19 cellular contexts compared by ENCODE assay signal in the genomic region with DNA sequence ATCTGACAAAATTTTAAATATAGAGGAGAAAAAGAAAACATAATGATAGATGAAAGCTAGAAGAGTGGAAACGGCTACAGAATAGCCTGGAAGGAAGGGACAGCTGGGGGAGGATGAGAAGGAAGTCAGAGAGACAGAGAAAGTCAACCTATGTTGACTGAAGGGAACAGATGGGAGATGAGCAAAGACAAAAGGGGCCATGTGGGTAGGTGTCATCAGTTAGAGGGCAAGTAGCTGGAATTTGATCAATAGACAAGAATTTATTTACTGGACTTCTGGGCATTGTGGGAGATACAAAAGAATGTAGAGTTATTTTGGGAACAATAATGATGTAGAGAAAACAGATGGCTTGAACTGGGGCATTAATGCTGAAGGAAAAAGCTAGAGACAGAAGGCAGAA.
DNase-seq lines count a peak whose midpoint lies in the region; ATAC-seq lines count a peak whose summit lies in the region.
"Had no signal": no experiment of that assay in that cellular context is flagged by ENCODE, and none has a peak within 500 bp of the region (broad histone marks: within the 10 kb centered on the region; RNA-seq: fewer than 3 reads in every experiment).

No MANE protein-coding gene starts in this region.

- no peak overlapping the region for H2BK5ac ChIP-seq in mesenchymal stem cell (ENCODE audit: low read depth, low read length, poor library complexity, severe bottlenecking)

- no peak overlapping the region for H3K23ac ChIP-seq in mesenchymal stem cell (ENCODE audit: low read length in 2 of 2)

- H2AK5ac ChIP-seq in mesenchymal stem cell (ENCODE audit: low read length, severe bottlenecking), result no peak overlapping the region

- H2AFZ ChIP-seq in mesenchymal stem cell (ENCODE audit: low read depth, low read length), result no peak overlapping the region
- H2AFZ ChIP-seq: GM23248 had no signal

- H3K27ac ChIP-seq in mesenchymal stem cell (ENCODE audit: low read length, poor library complexity, severe bottlenecking), result no peak overlapping the region
- H3K27ac ChIP-seq: 22Rv1, BLaER1, C4-2B, GM23248 had no signal

- WGBS in mesenchymal stem cell, result 64% methylated on average over 1 of the region's 1 CpG

- no peaks in the 10 kb centered on the region for H3K4me1 ChIP-seq in mesenchymal stem cell (ENCODE audit: control insufficient read depth, insufficient read depth, low read depth, low read length)
- H3K4me1 ChIP-seq: BLaER1, Caco-2 had no signal

- H3K79me1 ChIP-seq in mesenchymal stem cell (replicated peaks; ENCODE audit: low read length, poor library complexity, severe bottlenecking), result no peaks in the 10 kb centered on the region

- no peak for ATAC-seq in HG03378 (IDR thresholded peaks at IDR 0.05; ENCODE audit: unreplicated experiment)
- ATAC-seq: CD8-positive, alpha-beta T cell; HCT116 had no signal

- H3K4me3 ChIP-seq in skeletal muscle cell (ENCODE audit: low read depth, low read length) (no peak overlapping the region), mesenchymal stem cell (ENCODE audit: insufficient read depth in 1 of 2, low read depth in 1 of 2, low read length in 2 of 2) (no peak overlapping the region)
- H3K4me3 ChIP-seq: BLaER1, GM23248 had no signal

- no peak overlapping the region for H2BK12ac ChIP-seq in mesenchymal stem cell (ENCODE audit: low read length in 2 of 2)

- DNase-seq in NCI-H1694 treated with DMSO at 0.1 percent for 48 hours (lab: John Stamatoyannopoulos, UW), result peak; percentile 27
- no peak for DNase-seq in NCI-H1694 (lab: John Stamatoyannopoulos, UW)
- DNase-seq in NCI-H2171 treated with DMSO at 0.1 percent for 48 hours (lab: John Stamatoyannopoulos, UW), result peak; percentile 72
- peak; percentile 97 for DNase-seq in myocyte (ENCODE audit: low read depth)
- peak; percentile 39 for DNase-seq in skeletal muscle cell (ENCODE audit: low read depth)
- no peak for DNase-seq in HCEC 1CT
- no peak for DNase-seq in mesenchymal stem cell
- DNase-seq: Caco-2; CD4-positive, CD25-positive, alpha-beta regulatory T cell; CD8-positive, alpha-beta T cell; DMS153; DND-41; GM23248; H7 had no signal

- no peaks in the 10 kb centered on the region for H3K27me3 ChIP-seq in mesenchymal stem cell (ENCODE audit: control insufficient read depth in 1 of 2, insufficient read depth in 1 of 2, low read length in 2 of 2)
- H3K27me3 ChIP-seq: BLaER1 had no signal

- no peak overlapping the region for H4K8ac ChIP-seq in mesenchymal stem cell (ENCODE audit: low read length)

- no peak overlapping the region for H3K14ac ChIP-seq in mesenchymal stem cell (ENCODE audit: low read length in 2 of 2)

- no peak overlapping the region for H2BK15ac ChIP-seq in mesenchymal stem cell (ENCODE audit: low read depth, poor library complexity, severe bottlenecking)

- no peak overlapping the region for H3K9ac ChIP-seq in mesenchymal stem cell (ENCODE audit: low read length)
- H3K9ac ChIP-seq: BLaER1, GM23248 had no signal

- H4K91ac ChIP-seq in mesenchymal stem cell (ENCODE audit: low read length), result no peak overlapping the region

- H2BK120ac ChIP-seq in mesenchymal stem cell (ENCODE audit: low read depth, low read length), result no peak overlapping the region

- no peaks in the 10 kb centered on the region for H3K9me3 ChIP-seq in mesenchymal stem cell (ENCODE audit: control insufficient read depth, low read length)

- H3K18ac ChIP-seq in mesenchymal stem cell (ENCODE audit: low read depth in 1 of 2, low read length in 2 of 2), result no peak overlapping the region

- H3K4ac ChIP-seq in mesenchymal stem cell (ENCODE audit: low read depth in 1 of 2, low read length in 2 of 2), result no peak overlapping the region

- no peak overlapping the region for H3K4me2 ChIP-seq in mesenchymal stem cell (ENCODE audit: low read length, poor library complexity, severe bottlenecking)
- H3K4me2 ChIP-seq: BLaER1 had no signal

- no peaks in the 10 kb centered on the region for H3K36me3 ChIP-seq in mesenchymal stem cell (ENCODE audit: control insufficient read depth in 1 of 2, insufficient read depth in 2 of 2, low read depth in 1 of 2, low read length in 2 of 2)
- H3K36me3 ChIP-seq: BLaER1 had no signal

Comparison
In these comparisons a context has a peak if more than half of its experiments do, and no peak if none do; other contexts are left out.
1. DNase-seq: peak in NCI-H1694 treated with DMSO at 0.1 percent for 48 hours (single experiment), NCI-H2171 treated with DMSO at 0.1 percent for 48 hours (single experiment), myocyte (single experiment) and skeletal muscle cell (single experiment); none in NCI-H1694 (single experiment), HCEC 1CT (single experiment) and mesenchymal stem cell (single experiment).